In genomic region chr15:58472821-58473581, GRCh38 we compare ENCODE assay signal across 8 cellular contexts. TPM values are rescaled to one million over a fixed set of nuclear protein-coding genes. Genes with fewer than 3 reads are reported as not detected.
DNase-seq lines count a peak whose midpoint lies in the region; ATAC-seq, FAIRE-seq and TF ChIP-seq lines count a peak whose summit lies in the region.
"Had no signal": no experiment of that assay in that cellular context is flagged by ENCODE, and none has a peak within 500 bp of the region (broad histone marks: within the 10 kb centered on the region; RNA-seq: fewer than 3 reads in every experiment).

No MANE protein-coding gene starts in this region.

- H3K79me1 ChIP-seq in H9 (ENCODE audit: insufficient read depth, low read depth, low read length, poor library complexity, severe bottlenecking): no peaks in the 10 kb centered on the region

- H3K4me3 ChIP-seq in SK-N-MC: peak overlapping the region; percentile 54
- H3K4me3 ChIP-seq in choroid plexus epithelial cell (ENCODE audit: low read depth, low read length): no peak overlapping the region

- H3K36me3 ChIP-seq in SK-N-MC (ENCODE audit: insufficient read depth, low read length): no peaks in the 10 kb centered on the region

- H3K4me1 ChIP-seq in H9 (ENCODE audit: insufficient read depth, low read length): no peaks in the 10 kb centered on the region; the same call in none of the 2 replicates

- no peak overlapping the region for H3K4me3 Mint-ChIP-seq in H9
- H3K4me3 Mint-ChIP-seq: dendritic cell treated with granulocyte-macrophage colony-stimulating factor and Interleukin-4, amounts not matched to agents 40 ng/mL and 50 ng/mL, for 4 days had no signal

- H3K27ac ChIP-seq in H9 (ENCODE audit: insufficient read length, low read depth, low read length) (no peak overlapping the region), SK-N-MC (no peak overlapping the region)

- no peak overlapping the region for H2AK5ac ChIP-seq in H9 (ENCODE audit: insufficient read length, low read length)

- H4K5ac ChIP-seq in H9 (ENCODE audit: insufficient read length, low read depth, low read length): no peak overlapping the region

- no peak overlapping the region for H3T11ph ChIP-seq in H9 (ENCODE audit: low read length)

- no peak overlapping the region for H2BK20ac ChIP-seq in H9 (ENCODE audit: low read depth, low read length, poor library complexity, severe bottlenecking)

- no peak overlapping the region for H4K91ac ChIP-seq in H9 (ENCODE audit: insufficient read length, low read depth, low read length)

- H3K79me2 ChIP-seq in H9 (ENCODE audit: insufficient read depth, low read length): no peaks in the 10 kb centered on the region

- no peak overlapping the region for H3K9ac ChIP-seq in H9 (ENCODE audit: extremely low read depth, insufficient read length, low read length)
- H3K9ac ChIP-seq in SK-N-MC (ENCODE audit: insufficient read length): no peak overlapping the region

- no peaks in the 10 kb centered on the region; a peak in 1 of 5 replicates for H3K9me3 Mint-ChIP-seq in H9
- H3K9me3 Mint-ChIP-seq: dendritic cell treated with granulocyte-macrophage colony-stimulating factor and Interleukin-4, amounts not matched to agents 40 ng/mL and 50 ng/mL, for 4 days had no signal

- no peak for TF ChIP-seq CTCF in H9 (conservative IDR thresholded peaks at IDR 0.05)
- TF ChIP-seq CTCF in choroid plexus epithelial cell (conservative IDR thresholded peaks at IDR 0.05; ENCODE audit: low read depth, low read length): no peak

- H3K36me3 Mint-ChIP-seq in H9 (ENCODE audit: insufficient read depth in 1 of 3, low read depth in 3 of 3): no peaks in the 10 kb centered on the region

- H3K27me3 ChIP-seq in H9 (ENCODE audit: insufficient read depth, low read length): no peaks in the 10 kb centered on the region

- H2BK5ac ChIP-seq in H9 (ENCODE audit: insufficient read length, low read length): no peak overlapping the region

- H3K4ac ChIP-seq in H9 (ENCODE audit: low read depth, low read length): no peak overlapping the region

- no peaks in the 10 kb centered on the region for H3K23me2 ChIP-seq in H9 (ENCODE audit: insufficient read length, low read depth, low read length, poor library complexity, severe bottlenecking)

- no peak overlapping the region for H3K23ac ChIP-seq in H9 (ENCODE audit: insufficient read length, low read depth, low read length)

- no peaks in the 10 kb centered on the region for H3K9me3 ChIP-seq in H9 (ENCODE audit: control insufficient read depth, low read depth, low read length)
- no peaks in the 10 kb centered on the region for H3K9me3 ChIP-seq in SK-N-MC (ENCODE audit: low read depth, low read length)

- no peak overlapping the region for H2BK120ac ChIP-seq in H9 (ENCODE audit: low read depth, low read length, poor library complexity, severe bottlenecking)

- no peak overlapping the region for H2AFZ ChIP-seq in H9 (ENCODE audit: low read length)

- peak overlapping the region in 2 of 3 experiments; percentile 3 to 53; a peak in 1 of 7 replicates for H3K27ac Mint-ChIP-seq in H9
- H3K27ac Mint-ChIP-seq: dendritic cell treated with granulocyte-macrophage colony-stimulating factor and Interleukin-4, amounts not matched to agents 40 ng/mL and 50 ng/mL, for 4 days had no signal

- H2BK12ac ChIP-seq in H9 (ENCODE audit: insufficient read length, low read depth, low read length): no peak overlapping the region

- H3K14ac ChIP-seq in H9 (ENCODE audit: insufficient read depth, low read length): peak overlapping the region; percentile 23; the same call in 1 of the 2 replicates

- H3K27me3 Mint-ChIP-seq in H9 (ENCODE audit: low read depth): no peaks in the 10 kb centered on the region; the same call in 1 of the 2 replicates

- DNase-seq in H9 (no peak), SK-N-MC (ENCODE audit: low read depth, low spot score) (peak; percentile 72), choroid plexus epithelial cell (ENCODE audit: low read depth) (peak; percentile 43), HTR-8/SVneo (ENCODE audit: insufficient read length, low spot score) (no peak)
- DNase-seq in stimulated activated CD4-positive, alpha-beta T cell treated with anti-CD3 and anti-CD28 coated beads, TNF-alpha, amount 100 ng/mL, for 24 hours (ENCODE audit: low read depth in 3 of 3): peak in 2 of 3 experiments; percentile 13 to 35

- no peak overlapping the region for H3K4me2 ChIP-seq in H9 (ENCODE audit: insufficient read depth, insufficient read length, low read length)

- no peak for FAIRE-seq in HTR-8/SVneo (lab: Jason Lieb, UNC)

- H2BK15ac ChIP-seq in H9 (ENCODE audit: low read depth, low read length): no peak overlapping the region

- WGBS in H9 (ENCODE audit: extremely low coverage, insufficient read length, low lambda C conversion rate): no CpG with 5 or more reads among the region's 8 CpGs

- no peak for ATAC-seq in GM21529 (IDR thresholded peaks at IDR 0.05; ENCODE audit: unreplicated experiment)
- ATAC-seq in HG03457 (IDR thresholded peaks at IDR 0.05; ENCODE audit: unreplicated experiment): no peak

- no peak overlapping the region for H4K8ac ChIP-seq in H9 (replicated peaks; ENCODE audit: insufficient read length, low read depth, low read length)

- peaks cover 23 to 25% of the 10 kb centered on the region in 2 experiments for H3K4me1 Mint-ChIP-seq in H9

- H4K20me1 ChIP-seq in H9 (ENCODE audit: control insufficient read depth, insufficient read depth, insufficient read length): no peaks in the 10 kb centered on the region

- no peak overlapping the region for H3K56ac ChIP-seq in H9 (ENCODE audit: insufficient read length, low read depth, low read length)

- H3K18ac ChIP-seq in H9 (ENCODE audit: insufficient read length, low read depth, low read length): no peak overlapping the region

RNA-seq across cellular contexts. Expression of gene LIPC, which starts 41.2 kb away (rescaled TPM):
- not detected in 2 replicates for total RNA-seq in H9 (2021)

Comparison
In these comparisons a context has a peak if more than half of its experiments do, and no peak if none do; other contexts are left out.
1. DNase-seq: peak in SK-N-MC (single experiment), choroid plexus epithelial cell (single experiment) and stimulated activated CD4-positive, alpha-beta T cell treated with anti-CD3 and anti-CD28 coated beads, TNF-alpha, amount 100 ng/mL, for 24 hours (2 of 3); none in H9 (single experiment) and HTR-8/SVneo (single experiment).